ENCODE assay signal across 19 cellular contexts in the genomic region with DNA sequence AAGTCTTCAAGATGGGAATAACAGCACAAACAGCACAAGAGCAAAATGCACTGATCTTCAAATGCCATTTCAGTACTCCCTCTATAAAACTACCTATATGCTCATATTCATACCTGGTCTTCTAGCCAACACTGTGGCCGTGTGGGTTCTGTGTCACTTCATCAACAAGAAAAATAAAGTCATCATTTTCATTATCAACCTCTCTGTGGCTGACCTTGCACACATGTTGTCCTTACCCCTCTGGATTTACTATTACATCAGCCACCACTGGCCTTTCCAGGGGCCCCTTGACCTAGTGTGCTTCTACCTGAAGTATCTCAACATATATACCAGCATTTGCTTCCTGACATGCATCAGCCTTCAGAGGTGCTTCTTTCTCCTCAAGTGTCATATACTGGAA. TPM values are rescaled to one million over a fixed set of nuclear protein-coding genes. Genes with fewer than 3 reads are reported as not detected.
DNase-seq lines count a peak whose midpoint lies in the region; ATAC-seq and TF ChIP-seq lines count a peak whose summit lies in the region.
"Had no signal": no experiment of that assay in that cellular context is flagged by ENCODE, and none has a peak within 500 bp of the region (broad histone marks: within the 10 kb centered on the region; RNA-seq: fewer than 3 reads in every experiment).

No MANE protein-coding gene starts in this region.

- CTCF ChIA-PET in activated CD4-positive, alpha-beta memory T cell treated with anti-CD3 and anti-CD28 coated beads for 36 hours (lab: Charles Lee) = no interaction called here
- CTCF ChIA-PET in activated CD4-positive, alpha-beta memory T cell treated with anti-CD3 and anti-CD28 coated beads, Interleukin-2, amount 10 ng/mL, durations not matched to agents 7 days and 5 days (lab: Charles Lee) = no interaction called here
- CTCF ChIA-PET in HEK293T (lab: Yijun Ruan, JAX) = no interaction called here
- CTCF ChIA-PET in RWPE1 (lab: Yijun Ruan, JAX) = no interaction called here

- no peak overlapping the region for H3K27ac ChIP-seq in CD4-positive, CD25-positive, alpha-beta regulatory T cell (ENCODE audit: insufficient read depth, low read length, poor library complexity, severe bottlenecking)
- peak overlapping the region; percentile 65; the same call in 1 of the 2 replicates for H3K27ac ChIP-seq in SK-N-MC
- H3K27ac ChIP-seq in RWPE1 = no peak overlapping the region

- no peak overlapping the region for H3K9ac ChIP-seq in SK-N-MC (ENCODE audit: insufficient read length)

- H3K9me3 Mint-ChIP-seq in activated CD4-positive, alpha-beta memory T cell treated with anti-CD3 and anti-CD28 coated beads for 36 hours = no peaks in the 10 kb centered on the region
- H3K9me3 Mint-ChIP-seq in activated CD4-positive, alpha-beta memory T cell treated with anti-CD3 and anti-CD28 coated beads, Interleukin-2, amount 10 ng/mL, durations not matched to agents 7 days and 5 days = no peaks in the 10 kb centered on the region
- H3K9me3 Mint-ChIP-seq in CD4-positive, CD25-positive, alpha-beta regulatory T cell = no peaks in the 10 kb centered on the region
- no peaks in the 10 kb centered on the region for H3K9me3 Mint-ChIP-seq in stimulated activated effector memory CD8-positive, alpha-beta T cell treated with anti-CD3 and anti-CD28 coated beads, Interleukin-12 subunit alpha, Interleukin-12 subunit beta, amount 100 ng/mL, for 72 hours

- H3K4me3 Mint-ChIP-seq in activated CD4-positive, alpha-beta memory T cell treated with anti-CD3 and anti-CD28 coated beads for 36 hours = no peak overlapping the region
- no peak overlapping the region for H3K4me3 Mint-ChIP-seq in activated CD4-positive, alpha-beta memory T cell treated with anti-CD3 and anti-CD28 coated beads, Interleukin-2, amount 10 ng/mL, durations not matched to agents 7 days and 5 days
- no peak overlapping the region for H3K4me3 Mint-ChIP-seq in CD4-positive, CD25-positive, alpha-beta regulatory T cell
- H3K4me3 Mint-ChIP-seq in stimulated activated effector memory CD8-positive, alpha-beta T cell treated with anti-CD3 and anti-CD28 coated beads, Interleukin-12 subunit alpha, Interleukin-12 subunit beta, amount 100 ng/mL, for 72 hours = no peak overlapping the region
- H3K4me3 Mint-ChIP-seq: B cell had no signal

- POLR2A ChIA-PET in activated CD4-positive, alpha-beta memory T cell treated with anti-CD3 and anti-CD28 coated beads for 36 hours (lab: Charles Lee) = no interaction called here
- POLR2A ChIA-PET in activated CD4-positive, alpha-beta memory T cell treated with anti-CD3 and anti-CD28 coated beads, Interleukin-2, amount 10 ng/mL, durations not matched to agents 7 days and 5 days (lab: Charles Lee) = no interaction called here
- POLR2A ChIA-PET in HEK293T (lab: Yijun Ruan, JAX) = no interaction called here
- POLR2A ChIA-PET in RWPE1 (lab: Yijun Ruan, JAX; ENCODE audit: low non-redundant PET) = no interaction called here

- no peak for ATAC-seq in CD4-positive, CD25-positive, alpha-beta regulatory T cell (ENCODE audit: low read depth in 2 of 2)
- ATAC-seq in stimulated activated effector memory CD8-positive, alpha-beta T cell treated with anti-CD3 and anti-CD28 coated beads, Interleukin-12 subunit alpha, Interleukin-12 subunit beta, amount 100 ng/mL, for 72 hours = peak; percentile 66
- ATAC-seq: K562, PC-3 had no signal

- no peaks in the 10 kb centered on the region for H3K9me3 ChIP-seq in CD4-positive, CD25-positive, alpha-beta regulatory T cell (ENCODE audit: control insufficient read depth in 2 of 2, low read length in 2 of 2)
- H3K9me3 ChIP-seq in SK-N-MC (ENCODE audit: low read depth, low read length) = no peaks in the 10 kb centered on the region
- H3K9me3 ChIP-seq: Caco-2, HAP-1 had no signal

- intact Hi-C loops in activated CD4-positive, alpha-beta memory T cell treated with anti-CD3 and anti-CD28 coated beads for 36 hours (cut with micrococcal nuclease) = loop anchor here (5.0 to 10.0 kb wide), 4 partner anchors 282 to 980 kb away; partner anchors contain the start of genes ITM2A, PGK1 and RTL3

- H3K4me1 Mint-ChIP-seq in activated CD4-positive, alpha-beta memory T cell treated with anti-CD3 and anti-CD28 coated beads for 36 hours (ENCODE audit: low read depth) = peaks cover 44% of the 10 kb centered on the region
- H3K4me1 Mint-ChIP-seq in activated CD4-positive, alpha-beta memory T cell treated with anti-CD3 and anti-CD28 coated beads, Interleukin-2, amount 10 ng/mL, durations not matched to agents 7 days and 5 days = peaks cover 33% of the 10 kb centered on the region
- peaks cover 11 to 48% (median 24%) of the 10 kb centered on the region in 4 donors for H3K4me1 Mint-ChIP-seq in CD4-positive, CD25-positive, alpha-beta regulatory T cell
- peaks cover 19% of the 10 kb centered on the region for H3K4me1 Mint-ChIP-seq in stimulated activated effector memory CD8-positive, alpha-beta T cell treated with anti-CD3 and anti-CD28 coated beads, Interleukin-12 subunit alpha, Interleukin-12 subunit beta, amount 100 ng/mL, for 72 hours

- H3K4me3 ChIP-seq in CD4-positive, CD25-positive, alpha-beta regulatory T cell (ENCODE audit: low read depth, low read length) = no peak overlapping the region
- H3K4me3 ChIP-seq in SK-N-MC = no peak overlapping the region
- H3K4me3 ChIP-seq: HAP-1, K562 had no signal

- TF ChIP-seq CTCF in RWPE1 (conservative IDR thresholded peaks at IDR 0.05; ENCODE audit: low read depth) = no peak

- H3K36me3 ChIP-seq in CD4-positive, CD25-positive, alpha-beta regulatory T cell (ENCODE audit: control insufficient read depth, insufficient read depth, low read length) = no peaks in the 10 kb centered on the region
- H3K36me3 ChIP-seq in SK-N-MC (ENCODE audit: insufficient read depth, low read length) = no peaks in the 10 kb centered on the region
- H3K36me3 ChIP-seq: HAP-1 had no signal

- H3K27me3 Mint-ChIP-seq in activated CD4-positive, alpha-beta memory T cell treated with anti-CD3 and anti-CD28 coated beads for 36 hours = no peaks in the 10 kb centered on the region
- no peaks in the 10 kb centered on the region for H3K27me3 Mint-ChIP-seq in activated CD4-positive, alpha-beta memory T cell treated with anti-CD3 and anti-CD28 coated beads, Interleukin-2, amount 10 ng/mL, durations not matched to agents 7 days and 5 days
- H3K27me3 Mint-ChIP-seq in CD4-positive, CD25-positive, alpha-beta regulatory T cell = no peaks in the 10 kb centered on the region
- H3K27me3 Mint-ChIP-seq: B cell had no signal

- H3K27ac Mint-ChIP-seq in activated CD4-positive, alpha-beta memory T cell treated with anti-CD3 and anti-CD28 coated beads for 36 hours = peak overlapping the region; percentile 36
- no peak overlapping the region for H3K27ac Mint-ChIP-seq in activated CD4-positive, alpha-beta memory T cell treated with anti-CD3 and anti-CD28 coated beads, Interleukin-2, amount 10 ng/mL, durations not matched to agents 7 days and 5 days
- H3K27ac Mint-ChIP-seq in CD4-positive, CD25-positive, alpha-beta regulatory T cell = peak overlapping the region in 2 of 3 donors; percentile 24 to 91
- H3K27ac Mint-ChIP-seq in stimulated activated effector memory CD8-positive, alpha-beta T cell treated with anti-CD3 and anti-CD28 coated beads, Interleukin-12 subunit alpha, Interleukin-12 subunit beta, amount 100 ng/mL, for 72 hours = no peak overlapping the region
- H3K27ac Mint-ChIP-seq: B cell had no signal

- H3K27me3 ChIP-seq in CD4-positive, CD25-positive, alpha-beta regulatory T cell (ENCODE audit: control insufficient read depth, insufficient read depth, low read length) = no peaks in the 10 kb centered on the region

- no peaks in the 10 kb centered on the region for H3K36me3 Mint-ChIP-seq in activated CD4-positive, alpha-beta memory T cell treated with anti-CD3 and anti-CD28 coated beads for 36 hours
- peaks cover 2% of the 10 kb centered on the region for H3K36me3 Mint-ChIP-seq in activated CD4-positive, alpha-beta memory T cell treated with anti-CD3 and anti-CD28 coated beads, Interleukin-2, amount 10 ng/mL, durations not matched to agents 7 days and 5 days (ENCODE audit: low read depth)
- H3K36me3 Mint-ChIP-seq in CD4-positive, CD25-positive, alpha-beta regulatory T cell = no peaks in the 10 kb centered on the region
- H3K36me3 Mint-ChIP-seq in stimulated activated effector memory CD8-positive, alpha-beta T cell treated with anti-CD3 and anti-CD28 coated beads, Interleukin-12 subunit alpha, Interleukin-12 subunit beta, amount 100 ng/mL, for 72 hours = no peaks in the 10 kb centered on the region

- DNase-seq in activated CD4-positive, alpha-beta memory T cell treated with anti-CD3 and anti-CD28 coated beads for 36 hours = peak; percentile 36
- no peak for DNase-seq in activated CD4-positive, alpha-beta memory T cell treated with anti-CD3 and anti-CD28 coated beads, Interleukin-2, amount 10 ng/mL, durations not matched to agents 7 days and 5 days
- no peak for DNase-seq in CD4-positive, CD25-positive, alpha-beta regulatory T cell
- DNase-seq in SK-N-MC (ENCODE audit: low read depth, low spot score) (no peak), HEK293T (ENCODE audit: extremely low spot score) (no peak), HuH-7 (ENCODE audit: low spot score) (no peak), RWPE1 (ENCODE audit: low spot score) (no peak)
- no peak for DNase-seq in stimulated activated effector memory CD8-positive, alpha-beta T cell treated with anti-CD3 and anti-CD28 coated beads, Interleukin-12 subunit alpha, Interleukin-12 subunit beta, amount 100 ng/mL, for 72 hours (ENCODE audit: low spot score in 2 of 2)
- DNase-seq: 8988T, Caco-2, NCI-H187 treated with DMSO at 0.1 percent for 48 hours, NCI-H226, NCI-H524 treated with DMSO at 0.1 percent for 48 hours, PC-3, RPMI8226, SIG-M5 had no signal

- H3K4me1 ChIP-seq in CD4-positive, CD25-positive, alpha-beta regulatory T cell (ENCODE audit: control insufficient read depth, insufficient read depth, low read length, poor library complexity, severe bottlenecking) = peaks cover 19% of the 10 kb centered on the region
- H3K4me1 ChIP-seq: Caco-2 had no signal

TF ChIP-seq in HEK293T, 16 proteins besides CTCF, POLR2A, EP300 and RAD21 (continues in another document):
- no peak for TF ChIP-seq BHLHE40 (IDR thresholded peaks at IDR 0.05; ENCODE audit: borderline replicate concordance)
- TF ChIP-seq, protein P1, sequence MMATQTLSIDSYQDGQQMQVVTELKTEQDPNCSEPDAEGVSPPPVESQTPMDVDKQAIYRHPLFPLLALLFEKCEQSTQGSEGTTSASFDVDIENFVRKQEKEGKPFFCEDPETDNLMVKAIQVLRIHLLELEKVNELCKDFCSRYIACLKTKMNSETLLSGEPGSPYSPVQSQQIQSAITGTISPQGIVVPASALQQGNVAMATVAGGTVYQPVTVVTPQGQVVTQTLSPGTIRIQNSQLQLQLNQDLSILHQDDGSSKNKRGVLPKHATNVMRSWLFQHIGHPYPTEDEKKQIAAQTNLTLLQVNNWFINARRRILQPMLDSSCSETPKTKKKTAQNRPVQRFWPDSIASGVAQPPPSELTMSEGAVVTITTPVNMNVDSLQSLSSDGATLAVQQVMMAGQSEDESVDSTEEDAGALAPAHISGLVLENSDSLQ (IDR thresholded peaks at IDR 0.05) = no peak

RNA-seq across cellular contexts. Expression of gene GPR174, which starts 59.6 kb away (rescaled TPM):
- total RNA-seq in activated CD4-positive, alpha-beta memory T cell treated with anti-CD3 and anti-CD28 coated beads for 36 hours = 10 to 100 TPM; 14.7 to 14.8 TPM
- total RNA-seq in activated CD4-positive, alpha-beta memory T cell treated with anti-CD3 and anti-CD28 coated beads, Interleukin-2, amount 10 ng/mL, durations not matched to agents 7 days and 5 days = 10 to 100 TPM; 27.0 to 29.0 TPM
- total RNA-seq in CD4-positive, CD25-positive, alpha-beta regulatory T cell = 58.3 TPM
- polyA plus RNA-seq in CD4-positive, CD25-positive, alpha-beta regulatory T cell = 10 to 100 TPM in 1 of 4 donors, 1 to 10 TPM in 3; 6.3 to 14.8 (median 7.6) TPM
- total RNA-seq: Caco-2, PC-3 had no signal

Comparison
In these comparisons a context has a peak if more than half of its experiments do, and no peak if none do; other contexts are left out.
1. H3K27ac Mint-ChIP-seq: peak in activated CD4-positive, alpha-beta memory T cell treated with anti-CD3 and anti-CD28 coated beads for 36 hours (single experiment) and CD4-positive, CD25-positive, alpha-beta regulatory T cell (2 of 3); none in activated CD4-positive, alpha-beta memory T cell treated with anti-CD3 and anti-CD28 coated beads, Interleukin-2, amount 10 ng/mL, durations not matched to agents 7 days and 5 days (single experiment) and stimulated activated effector memory CD8-positive, alpha-beta T cell treated with anti-CD3 and anti-CD28 coated beads, Interleukin-12 subunit alpha, Interleukin-12 subunit beta, amount 100 ng/mL, for 72 hours (single experiment).